In genomic region chr3:182246870-182247269, GRCh38 we compare ENCODE assay signal across 23 cellular contexts.
"Had no signal": no experiment of that assay in that cellular context is flagged by ENCODE, and none has a peak within 500 bp of the region (broad histone marks: within the 10 kb centered on the region; RNA-seq: fewer than 3 reads in every experiment).

No MANE protein-coding gene starts in this region.

- H3K4me3 ChIP-seq: colonic mucosa, lung, sigmoid colon, thyroid gland had no signal

- H3K27ac ChIP-seq: colonic mucosa, sigmoid colon, thyroid gland had no signal

- H3K27me3 ChIP-seq: colonic mucosa, sigmoid colon, thyroid gland had no signal

- H3K36me3 Mint-ChIP-seq: activated naive CD8-positive, alpha-beta T cell treated with anti-CD3 and anti-CD28 coated beads, Interleukin-2, amount 10 ng/mL, durations not matched to agents 7 days and 5 days; natural killer cell treated with Interleukin-12 subunit alpha and Interleukin-12 subunit beta and Interleukin-15 and Interleukin-18, amount 100 ng/mL, for 72 hours had no signal

- H3K4me1 Mint-ChIP-seq: activated CD4-positive, alpha-beta T cell treated with anti-CD3 and anti-CD28 coated beads, Interleukin-2, amount 10 ng/mL, durations not matched to agents 24 days and 14 days; activated naive CD8-positive, alpha-beta T cell treated with anti-CD3 and anti-CD28 coated beads, Interleukin-2, amount 10 ng/mL, durations not matched to agents 7 days and 5 days had no signal

- DNase-seq: activated CD4-positive, alpha-beta T cell treated with anti-CD3 and anti-CD28 coated beads, Interleukin-2, amount 10 ng/mL, durations not matched to agents 24 days and 14 days; activated CD4-positive, CD25-positive, alpha-beta regulatory T cell; activated CD8-positive, alpha-beta T cell treated with anti-CD3 and anti-CD28 coated beads for 36 hours; activated naive CD4-positive, alpha-beta T cell treated with Interleukin-2 at 50 U/mL for 16 hours; activated naive CD8-positive, alpha-beta T cell treated with anti-CD3 and anti-CD28 coated beads, Interleukin-2, amount 10 ng/mL, durations not matched to agents 7 days and 5 days; activated T-cell treated with anti-CD3 and anti-CD28 coated beads, Interleukin-2, amount 50 U/mL, for 1 hour; amygdala; caudate nucleus; colonic mucosa; erythroblast; foreskin melanocyte; head of caudate nucleus; kidney; occipital lobe; posterior cingulate gyrus; sigmoid colon; stimulated activated CD4-positive, alpha-beta T cell treated with anti-CD3 and anti-CD28 coated beads, Interleukin-4, amount 100 ng/mL, for 4 hours; stimulated activated naive CD4-positive, alpha-beta T cell; T-helper 2 cell; thyroid gland had no signal

- H3K4me3 Mint-ChIP-seq: activated CD4-positive, alpha-beta T cell treated with anti-CD3 and anti-CD28 coated beads, Interleukin-2, amount 10 ng/mL, durations not matched to agents 24 days and 14 days; activated CD8-positive, alpha-beta T cell treated with anti-CD3 and anti-CD28 coated beads for 36 hours; activated naive CD8-positive, alpha-beta T cell treated with anti-CD3 and anti-CD28 coated beads, Interleukin-2, amount 10 ng/mL, durations not matched to agents 7 days and 5 days; natural killer cell treated with Interleukin-12 subunit alpha and Interleukin-12 subunit beta and Interleukin-15 and Interleukin-18, amount 100 ng/mL, for 72 hours had no signal

- H3K9me3 ChIP-seq: colonic mucosa, sigmoid colon, thyroid gland had no signal

- H3K27me3 Mint-ChIP-seq: activated CD4-positive, alpha-beta T cell treated with anti-CD3 and anti-CD28 coated beads, Interleukin-2, amount 10 ng/mL, durations not matched to agents 24 days and 14 days; activated CD8-positive, alpha-beta T cell treated with anti-CD3 and anti-CD28 coated beads for 36 hours; natural killer cell treated with Interleukin-12 subunit alpha and Interleukin-12 subunit beta and Interleukin-15 and Interleukin-18, amount 100 ng/mL, for 72 hours had no signal

- H3K36me3 ChIP-seq: colonic mucosa, sigmoid colon, thyroid gland had no signal

- H3K9me3 Mint-ChIP-seq: activated CD4-positive, alpha-beta T cell treated with anti-CD3 and anti-CD28 coated beads, Interleukin-2, amount 10 ng/mL, durations not matched to agents 24 days and 14 days; activated CD8-positive, alpha-beta T cell treated with anti-CD3 and anti-CD28 coated beads for 36 hours; activated naive CD8-positive, alpha-beta T cell treated with anti-CD3 and anti-CD28 coated beads, Interleukin-2, amount 10 ng/mL, durations not matched to agents 7 days and 5 days; activated T-helper 2 cell treated with anti-CD3 and anti-CD28 coated beads, Interferon-gamma antibody, Interleukin-2, Interleukin-4, amounts not matched to agents 10 μg/mL and 5 μg/mL and 100 μg/mL, durations not matched to agents 14 hours and 24 hours and 36 hours had no signal

- H3K4me1 ChIP-seq: colonic mucosa, thyroid gland had no signal

- H3K27ac Mint-ChIP-seq: activated CD4-positive, alpha-beta T cell treated with anti-CD3 and anti-CD28 coated beads, Interleukin-2, amount 10 ng/mL, durations not matched to agents 24 days and 14 days; activated CD8-positive, alpha-beta T cell treated with anti-CD3 and anti-CD28 coated beads for 36 hours; activated naive CD8-positive, alpha-beta T cell treated with anti-CD3 and anti-CD28 coated beads, Interleukin-2, amount 10 ng/mL, durations not matched to agents 7 days and 5 days; activated T-helper 2 cell treated with anti-CD3 and anti-CD28 coated beads, Interferon-gamma antibody, Interleukin-2, Interleukin-4, amounts not matched to agents 10 μg/mL and 5 μg/mL and 100 μg/mL, durations not matched to agents 14 hours and 24 hours and 36 hours; natural killer cell treated with Interleukin-12 subunit alpha and Interleukin-12 subunit beta and Interleukin-15 and Interleukin-18, amount 100 ng/mL, for 72 hours had no signal
